In the genomic region with DNA sequence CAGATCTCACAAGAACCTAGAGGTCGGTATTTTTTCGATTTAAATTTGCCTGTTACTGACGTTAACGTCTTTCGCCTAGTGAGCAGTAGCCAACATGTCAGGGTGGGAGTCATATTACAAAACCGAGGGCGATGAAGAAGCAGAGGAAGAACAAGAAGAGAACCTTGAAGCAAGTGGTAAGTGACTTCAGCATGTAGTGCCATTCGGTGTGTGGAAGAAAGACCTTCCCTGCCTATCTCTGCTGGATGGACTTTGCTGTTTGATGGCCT, we compare ENCODE assay signal across 8 cellular contexts. TPM values are rescaled to one million over a fixed set of nuclear protein-coding genes. Genes with fewer than 3 reads are reported as not detected.
DNase-seq lines count a peak whose midpoint lies in the region; ATAC-seq and TF ChIP-seq lines count a peak whose summit lies in the region.

No MANE protein-coding gene starts in this region.

- peak overlapping the region; percentile 90 for H3K4me3 Mint-ChIP-seq in memory B cell

- H3K27ac Mint-ChIP-seq in memory B cell = peak overlapping the region; percentile 96

- peak overlapping the region; percentile 97 for H3K27ac ChIP-seq in cardiac muscle cell
- peak overlapping the region; percentile 92 for H3K27ac ChIP-seq in brain microvascular endothelial cell
- peak overlapping the region; percentile 94 for H3K27ac ChIP-seq in upper lobe of right lung

- H3K9me3 ChIP-seq in cardiac muscle cell (ENCODE audit: low read depth) (no peaks in the 10 kb centered on the region), upper lobe of right lung (no peaks in the 10 kb centered on the region)

- TF ChIP-seq CTCF in cardiac muscle cell (IDR thresholded peaks at IDR 0.05; ENCODE audit: low read depth, low read length) (no peak), brain microvascular endothelial cell (IDR thresholded peaks at IDR 0.05; ENCODE audit: low read depth, low read length, missing control alignments) (no peak), upper lobe of right lung (IDR thresholded peaks at IDR 0.05) (no peak), GM20000 (IDR thresholded peaks at IDR 0.05; ENCODE audit: extremely low read depth, missing control alignments) (no peak)

- no peaks in the 10 kb centered on the region for H3K9me3 Mint-ChIP-seq in memory B cell

- in situ Hi-C loops in brain microvascular endothelial cell (cut with HindIII; ENCODE audit: low pct_ligation_motif_present, low sequenced_read_pairs) = no loop called here

- H3K36me3 Mint-ChIP-seq in memory B cell = peaks cover 6% of the 10 kb centered on the region

- H3K4me1 ChIP-seq in cardiac muscle cell (ENCODE audit: low read depth) (peaks cover 11% of the 10 kb centered on the region), upper lobe of right lung (peaks cover 36% of the 10 kb centered on the region)

- H3K36me3 ChIP-seq in cardiac muscle cell = peaks cover 28% of the 10 kb centered on the region
- peaks cover 25% of the 10 kb centered on the region for H3K36me3 ChIP-seq in brain microvascular endothelial cell (replicated peaks)
- peaks cover 45% of the 10 kb centered on the region for H3K36me3 ChIP-seq in upper lobe of right lung

- H3K4me3 ChIP-seq in cardiac muscle cell (peak overlapping the region; percentile 74), brain microvascular endothelial cell (ENCODE audit: low read depth, low read length) (peak overlapping the region; percentile 98), upper lobe of right lung (peak overlapping the region; percentile 90)

- H3K4me1 Mint-ChIP-seq in memory B cell = peaks cover 30% of the 10 kb centered on the region

- intact Hi-C loops in Right ventricle myocardium inferior (cut with DNase I) = loop anchor here (2.0 kb wide), 1 partner anchor 33 kb away; a partner anchor contains a TSS
- intact Hi-C loops in upper lobe of right lung (cut with DNase I) = no loop called here

- no peak for ATAC-seq in Right ventricle myocardium inferior
- no peak for ATAC-seq in memory B cell (ENCODE audit: low read depth)
- ATAC-seq in upper lobe of right lung = no peak
- no peak for ATAC-seq in HG03565 (IDR thresholded peaks at IDR 0.05; ENCODE audit: unreplicated experiment)

- H3K27me3 ChIP-seq in cardiac muscle cell (no peaks in the 10 kb centered on the region), brain microvascular endothelial cell (replicated peaks) (no peaks in the 10 kb centered on the region), upper lobe of right lung (no peaks in the 10 kb centered on the region)

- no peaks in the 10 kb centered on the region for H3K27me3 Mint-ChIP-seq in memory B cell

- DNase-seq in cardiac muscle cell (ENCODE audit: low read depth in 1 of 2, low spot score in 1 of 2) = no peak
- no peak for DNase-seq in Right ventricle myocardium inferior (ENCODE audit: missing footprints)
- no peak for DNase-seq in brain microvascular endothelial cell
- DNase-seq in memory B cell (ENCODE audit: low spot score in 2 of 2) = no peak
- DNase-seq in upper lobe of right lung = no peak
- DNase-seq in cerebellum (ENCODE audit: low spot score) = no peak
- no peak for DNase-seq in GM20000 (ENCODE audit: low spot score)

RNA-seq across cellular contexts. Expression of a gene that starts 0.8 kb away (rescaled TPM):
- total RNA-seq in cardiac muscle cell (250 and 283 TPM in 2 replicates), Right ventricle myocardium inferior (172 TPM), upper lobe of right lung (160 TPM), cerebellum (131 TPM)
- 423 and 442 TPM in 2 replicates for polyA plus RNA-seq in cardiac muscle cell

RNA-seq across cellular contexts. Expression of a gene that starts 1.0 kb away (rescaled TPM):
- 34.2 and 43.2 TPM in 2 replicates for total RNA-seq in cardiac muscle cell
- 27.3 and 27.6 TPM in 2 replicates for polyA plus RNA-seq in cardiac muscle cell
- 41.6 TPM for total RNA-seq in Right ventricle myocardium inferior
- 29.5 TPM for total RNA-seq in upper lobe of right lung
- total RNA-seq in cerebellum = 18.8 TPM

RNA-seq across cellular contexts. Expression of a gene that starts 32.2 kb away (rescaled TPM):
- total RNA-seq in cardiac muscle cell (22.5 and 34.0 TPM in 2 replicates), Right ventricle myocardium inferior (16.2 TPM), upper lobe of right lung (44.4 TPM), cerebellum (13.9 TPM)
- polyA plus RNA-seq in cardiac muscle cell = 53.7 and 63.6 TPM in 2 replicates
